Comparison of ENCODE assay signal across 29 cellular contexts in the genomic region with DNA sequence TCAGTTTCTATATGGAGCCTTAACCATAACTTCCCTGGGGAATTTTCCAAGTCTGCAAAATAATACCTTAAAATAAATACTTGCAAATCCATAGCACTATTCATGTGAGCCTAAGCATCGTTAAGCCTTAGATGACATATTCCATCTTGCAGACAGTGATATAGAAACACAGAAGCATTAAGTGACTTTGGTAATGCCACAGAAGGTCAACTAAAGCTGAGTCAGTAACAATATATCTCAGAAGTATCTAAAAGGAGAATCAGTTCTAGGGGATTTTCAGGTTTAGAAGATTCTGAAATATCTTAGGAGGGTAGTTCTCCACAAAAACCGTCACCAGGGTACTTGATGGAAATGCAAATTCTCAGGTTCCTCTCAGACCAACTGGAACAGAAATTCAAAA.
"Had no signal": no experiment of that assay in that cellular context is flagged by ENCODE, and none has a peak within 500 bp of the region (broad histone marks: within the 10 kb centered on the region; RNA-seq: fewer than 3 reads in every experiment).

No MANE protein-coding gene starts in this region.

- H3K4me3 ChIP-seq: coronary artery, esophagus squamous epithelium, heart right ventricle, lower lobe of right lung, ovary, psoas muscle, sigmoid colon, suprapubic skin, transverse colon, upper lobe of right lung, vagina had no signal

- H3K27ac ChIP-seq: coronary artery, esophagus squamous epithelium, heart right ventricle, lower lobe of right lung, ovary, psoas muscle, sigmoid colon, suprapubic skin, transverse colon, upper lobe of right lung, vagina had no signal

- ATAC-seq: effector memory CD8-positive, alpha-beta T cell; heart right ventricle; left colon; left ventricle myocardium superior; lower lobe of right lung; natural killer cell; psoas muscle; right cardiac atrium; stimulated activated effector memory CD8-positive, alpha-beta T cell treated with anti-CD3 and anti-CD28 coated beads, Interleukin-12 subunit alpha, Interleukin-12 subunit beta, amount 100 ng/mL, for 72 hours; upper lobe of right lung had no signal

- H3K9me3 ChIP-seq: esophagus squamous epithelium, heart right ventricle, lower lobe of right lung, ovary, psoas muscle, sigmoid colon, suprapubic skin, transverse colon, upper lobe of right lung, vagina had no signal

- DNase-seq: dermis blood vessel endothelial cell; effector memory CD8-positive, alpha-beta T cell; erythroblast; esophagus squamous epithelium; foreskin fibroblast; glutamatergic neuron; heart right ventricle; hypothalamus; immature natural killer cell; islet precursor cell; kidney glomerular epithelial cell; left colon; left ventricle myocardium superior; lower lobe of right lung; natural killer cell; occipital lobe; ovary; posterior cingulate gyrus; psoas muscle; right cardiac atrium; sigmoid colon; stimulated activated CD4-positive, alpha-beta T cell treated with anti-CD3 and anti-CD28 coated beads, Interleukin-2, amount 100 ng/mL, for 24 hours; stimulated activated CD4-positive, alpha-beta T cell treated with anti-CD3 and anti-CD28 coated beads, Interleukin-4, amount 100 ng/mL, for 24 hours; transverse colon; upper lobe of right lung had no signal

- H3K27me3 ChIP-seq: esophagus squamous epithelium, heart right ventricle, ovary, sigmoid colon, suprapubic skin, transverse colon, upper lobe of right lung, vagina had no signal

- H3K4me1 ChIP-seq: esophagus squamous epithelium, heart right ventricle, lower lobe of right lung, psoas muscle, sigmoid colon, suprapubic skin, transverse colon, upper lobe of right lung, vagina had no signal

- H3K36me3 ChIP-seq: esophagus squamous epithelium, heart right ventricle, lower lobe of right lung, ovary, sigmoid colon, suprapubic skin, transverse colon, upper lobe of right lung, vagina had no signal
